In genomic region chr6:122789862-122790739, GRCh38 we compare ENCODE assay signal across 8 cellular contexts. TPM values are rescaled to one million over a fixed set of nuclear protein-coding genes. Genes with fewer than 3 reads are reported as not detected.
DNase-seq lines count a peak whose midpoint lies in the region; ATAC-seq and TF ChIP-seq lines count a peak whose summit lies in the region.

No MANE protein-coding gene starts in this region.

- 6% methylated on average over 26 of the region's 27 CpGs for WGBS in hepatocyte (ENCODE audit: low lambda C conversion rate, missing lambda C conversion rate)

- ATAC-seq in GM18519 (IDR thresholded peaks at IDR 0.05; ENCODE audit: low FRiP score, unreplicated experiment) (peak; percentile 43), HG02973 (IDR thresholded peaks at IDR 0.05; ENCODE audit: unreplicated experiment) (peak; percentile 36)

- no peaks in the 10 kb centered on the region for H3K9me2 ChIP-seq in hepatocyte (replicated peaks; ENCODE audit: insufficient read depth)

- H3K27me3 ChIP-seq in adipocyte (replicated peaks; ENCODE audit: control insufficient read depth, insufficient read depth, low read length) (no peaks in the 10 kb centered on the region), hepatocyte (no peaks in the 10 kb centered on the region)

- DNase-seq in AG20443 (ENCODE audit: low spot score), result peak; percentile 38
- peak; percentile 48 for DNase-seq in NCI-H2227 (lab: John Stamatoyannopoulos, UW; ENCODE audit: unreplicated experiment)
- peak; percentile 56 for DNase-seq in adipocyte (ENCODE audit: low read depth)
- peak; percentile 59 for DNase-seq in hepatocyte (ENCODE audit: low spot score)
- DNase-seq in renal cortical epithelial cell (ENCODE audit: low read depth), result peak; percentile 47
- no peak for DNase-seq in activated effector memory CD4-positive, alpha-beta T cell treated with Interleukin-2 at 50 U/mL for 16 hours

- H2AFZ ChIP-seq in hepatocyte, result peak overlapping the region; percentile 62

- H3K27ac ChIP-seq in hepatocyte, result peak overlapping the region; percentile 96

- TF ChIP-seq CTCF in hepatocyte (IDR thresholded peaks at IDR 0.05; ENCODE audit: poor library complexity), result no peak

- peaks cover 43% of the 10 kb centered on the region for H3K4me1 ChIP-seq in adipocyte (ENCODE audit: control insufficient read depth, insufficient read depth, low read length)
- H3K4me1 ChIP-seq in hepatocyte (ENCODE audit: insufficient read depth), result peaks cover 39% of the 10 kb centered on the region

- peaks cover 46% of the 10 kb centered on the region for H3K79me2 ChIP-seq in hepatocyte

- H3K4me3 ChIP-seq in adipocyte (ENCODE audit: low read length) (peak overlapping the region; percentile 97), hepatocyte (peak overlapping the region; percentile 53)

- H3K36me3 ChIP-seq in adipocyte (ENCODE audit: control insufficient read depth, insufficient read depth, low read length, severe bottlenecking), result no peaks in the 10 kb centered on the region
- no peaks in the 10 kb centered on the region for H3K36me3 ChIP-seq in hepatocyte (replicated peaks; ENCODE audit: insufficient read depth, low read depth)

- H3K4me2 ChIP-seq in hepatocyte, result peak overlapping the region; percentile 86

- H3K9ac ChIP-seq in adipocyte (ENCODE audit: low read length), result peak overlapping the region; percentile 97

- no peaks in the 10 kb centered on the region for H4K20me1 ChIP-seq in hepatocyte (ENCODE audit: insufficient read depth, poor library complexity, severe bottlenecking)

- H3K9me3 ChIP-seq in adipocyte (ENCODE audit: control insufficient read depth, low read length) (no peaks in the 10 kb centered on the region), hepatocyte (ENCODE audit: low read depth) (no peaks in the 10 kb centered on the region)

RNA-seq across cellular contexts. Expression of gene SMPDL3A, which starts 1.0 kb away (rescaled TPM):
- total RNA-seq in hepatocyte (124 and 126 TPM in 2 replicates), renal cortical epithelial cell (8.4 and 9.6 TPM in 2 replicates)
- polyA plus RNA-seq in hepatocyte, result 104 and 115 TPM in 2 replicates

RNA-seq across cellular contexts. Expression of gene FABP7, which starts 10.6 kb away (rescaled TPM):
- total RNA-seq in hepatocyte, result 0.24 and 0.60 TPM in 2 replicates
- polyA plus RNA-seq in hepatocyte, result 0.96 TPM in 1 of 2 replicates, not detected in the other
- not detected in 2 replicates for total RNA-seq in renal cortical epithelial cell

Comparison
In these comparisons a context has a peak if more than half of its experiments do, and no peak if none do; other contexts are left out.
1. RNA of gene SMPDL3A, which starts 1.0 kb away (total RNA-seq): 124 to 126 TPM in hepatocyte; 8.4 to 9.6 TPM in renal cortical epithelial cell; every median in the first group is over 10 times any median in the second.